27 cellular contexts compared by ENCODE assay signal in the genomic region with DNA sequence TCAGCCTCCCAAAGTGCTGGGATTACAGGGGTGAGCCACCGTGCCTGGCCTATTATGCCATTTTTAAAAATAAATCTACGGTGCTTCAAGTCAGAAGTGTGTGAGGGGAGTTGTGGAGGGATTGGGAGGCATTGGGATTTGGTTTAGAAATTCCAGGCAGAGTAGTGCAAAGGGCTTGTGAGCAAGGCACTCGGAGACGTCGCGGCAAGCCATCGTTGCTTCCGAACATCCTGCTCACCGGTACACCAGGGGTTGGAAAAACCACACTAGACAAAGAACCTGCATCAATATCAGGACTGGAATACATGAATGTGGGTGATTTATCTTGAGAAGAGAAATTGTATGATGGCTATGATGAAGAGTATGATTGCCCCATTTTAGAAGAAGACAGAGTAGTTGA.
"Had no signal": no experiment of that assay in that cellular context is flagged by ENCODE, and none has a peak within 500 bp of the region (broad histone marks: within the 10 kb centered on the region; RNA-seq: fewer than 3 reads in every experiment).

No MANE protein-coding gene starts in this region.

- H3K36me3 Mint-ChIP-seq: stimulated activated effector memory CD8-positive, alpha-beta T cell treated with anti-CD3 and anti-CD28 coated beads, Interleukin-12 subunit alpha, Interleukin-12 subunit beta, amount 100 ng/mL, for 72 hours; stimulated activated memory B cell treated with anti-CD40 and anti-IgM and Interleukin-4, amounts not matched to agents 10 μg/mL and 1 μg/mL and 100 μg/mL, for 72 hours; stimulated activated naive B cell treated with anti-CD40 and anti-IgM and Interleukin-4, amounts not matched to agents 10 μg/mL and 1 μg/mL and 100 μg/mL, for 72 hours had no signal

- H3K9me3 Mint-ChIP-seq: stimulated activated effector memory CD8-positive, alpha-beta T cell treated with anti-CD3 and anti-CD28 coated beads, Interleukin-12 subunit alpha, Interleukin-12 subunit beta, amount 100 ng/mL, for 72 hours; stimulated activated memory B cell treated with anti-CD40 and anti-IgM and Interleukin-4, amounts not matched to agents 10 μg/mL and 1 μg/mL and 100 μg/mL, for 72 hours; stimulated activated naive B cell treated with anti-CD40 and anti-IgM and Interleukin-4, amounts not matched to agents 10 μg/mL and 1 μg/mL and 100 μg/mL, for 72 hours; stimulated activated naive CD8-positive, alpha-beta T cell treated with anti-CD3 and anti-CD28 coated beads, Interleukin-15, amount 100 ng/mL, for 72 hours; stimulated activated naive CD8-positive, alpha-beta T cell treated with anti-CD3 and anti-CD28 coated beads, Interleukin-15, Interleukin-2, amounts not matched to agents 100 ng/mL and 50 ng/mL, for 24 hours; type B pancreatic cell had no signal

- H3K4me3 ChIP-seq: stomach, suprapubic skin, testis, thoracic aorta, thyroid gland, tibial artery, tibial nerve, transverse colon, upper lobe of left lung, upper lobe of right lung, uterus, vagina had no signal

- H3K36me3 ChIP-seq: stomach, suprapubic skin, thoracic aorta, thyroid gland, tibial artery, tibial nerve, transverse colon, upper lobe of left lung, upper lobe of right lung, uterus, vagina had no signal

- H3K27me3 ChIP-seq: stomach, suprapubic skin, testis, thyroid gland, tibial artery, tibial nerve, transverse colon, upper lobe of left lung, upper lobe of right lung, uterus, vagina had no signal

- H3K27me3 Mint-ChIP-seq: stimulated activated naive CD8-positive, alpha-beta T cell treated with anti-CD3 and anti-CD28 coated beads, Interleukin-15, amount 100 ng/mL, for 72 hours; type B pancreatic cell had no signal

- H3K27ac ChIP-seq: stomach, suprapubic skin, testis, thoracic aorta, thyroid gland, tibial artery, tibial nerve, transverse colon, upper lobe of left lung, upper lobe of right lung, uterus, vagina had no signal

- ATAC-seq: stimulated activated effector memory CD8-positive, alpha-beta T cell treated with anti-CD3 and anti-CD28 coated beads, Interleukin-12 subunit alpha, Interleukin-12 subunit beta, amount 100 ng/mL, for 72 hours; stimulated activated memory B cell treated with anti-CD40 and anti-IgM and Interleukin-4, amounts not matched to agents 10 μg/mL and 1 μg/mL and 100 μg/mL, for 72 hours; stimulated activated naive B cell treated with anti-CD40 and anti-IgM and Interleukin-4, amounts not matched to agents 10 μg/mL and 1 μg/mL and 100 μg/mL, for 72 hours; stimulated activated naive CD8-positive, alpha-beta T cell treated with anti-CD3 and anti-CD28 coated beads, Interleukin-15, amount 100 ng/mL, for 72 hours; stimulated activated naive CD8-positive, alpha-beta T cell treated with anti-CD3 and anti-CD28 coated beads, Interleukin-15, Interleukin-2, amounts not matched to agents 100 U/mL and 50 U/mL, for 24 hours; upper lobe of right lung had no signal

- DNase-seq: stimulated activated CD4-positive, alpha-beta T cell treated with anti-CD3 and anti-CD28 coated beads, Interleukin-2, amount 100 ng/mL, for 48 hours; stimulated activated CD4-positive, alpha-beta T cell treated with anti-CD3 and anti-CD28 coated beads, Interleukin-4, amount 100 ng/mL, for 1 hour; stimulated activated CD4-positive, alpha-beta T cell treated with anti-CD3 and anti-CD28 coated beads, Interleukin-4, amount 100 ng/mL, for 24 hours; stimulated activated CD4-positive, alpha-beta T cell treated with anti-CD3 and anti-CD28 coated beads, Interleukin-4, amount 100 ng/mL, for 4 hours; stimulated activated CD8-positive, alpha-beta memory T cell treated with anti-CD3 and anti-CD28 coated beads, Interleukin-4, amount 100 ng/mL, for 48 hours; stimulated activated naive B cell treated with anti-CD40 and anti-IgM and Interleukin-4, amounts not matched to agents 10 μg/mL and 1 μg/mL and 100 μg/mL, for 72 hours; stimulated activated naive CD4-positive, alpha-beta T cell; stimulated activated naive CD4-positive, alpha-beta T cell treated with Interleukin-2 at 50 U/mL for 16 hours; stimulated activated naive CD8-positive, alpha-beta T cell treated with anti-CD3 and anti-CD28 coated beads, Interleukin-15, amount 100 ng/mL, for 72 hours; stimulated activated naive CD8-positive, alpha-beta T cell treated with anti-CD3 and anti-CD28 coated beads, Interleukin-15, Interleukin-2, amounts not matched to agents 100 U/mL and 50 U/mL, for 24 hours; stomach; substantia nigra; testis; thyroid gland; tibial artery; transverse colon; upper lobe of left lung; upper lobe of right lung; uterus had no signal

- H3K4me3 Mint-ChIP-seq: stimulated activated effector memory CD8-positive, alpha-beta T cell treated with anti-CD3 and anti-CD28 coated beads, Interleukin-12 subunit alpha, Interleukin-12 subunit beta, amount 100 ng/mL, for 72 hours; stimulated activated memory B cell treated with anti-CD40 and anti-IgM and Interleukin-4, amounts not matched to agents 10 μg/mL and 1 μg/mL and 100 μg/mL, for 72 hours; stimulated activated naive B cell treated with anti-CD40 and anti-IgM and Interleukin-4, amounts not matched to agents 10 μg/mL and 1 μg/mL and 100 μg/mL, for 72 hours; stimulated activated naive CD8-positive, alpha-beta T cell treated with anti-CD3 and anti-CD28 coated beads, Interleukin-15, amount 100 ng/mL, for 72 hours; stimulated activated naive CD8-positive, alpha-beta T cell treated with anti-CD3 and anti-CD28 coated beads, Interleukin-15, Interleukin-2, amounts not matched to agents 100 ng/mL and 50 ng/mL, for 24 hours; type B pancreatic cell had no signal

- H3K4me1 Mint-ChIP-seq: stimulated activated effector memory CD8-positive, alpha-beta T cell treated with anti-CD3 and anti-CD28 coated beads, Interleukin-12 subunit alpha, Interleukin-12 subunit beta, amount 100 ng/mL, for 72 hours; stimulated activated memory B cell treated with anti-CD40 and anti-IgM and Interleukin-4, amounts not matched to agents 10 μg/mL and 1 μg/mL and 100 μg/mL, for 72 hours; stimulated activated naive B cell treated with anti-CD40 and anti-IgM and Interleukin-4, amounts not matched to agents 10 μg/mL and 1 μg/mL and 100 μg/mL, for 72 hours; stimulated activated naive CD8-positive, alpha-beta T cell treated with anti-CD3 and anti-CD28 coated beads, Interleukin-15, amount 100 ng/mL, for 72 hours had no signal

- H3K9me3 ChIP-seq: stomach, suprapubic skin, testis, thoracic aorta, thyroid gland, tibial artery, tibial nerve, transverse colon, upper lobe of left lung, upper lobe of right lung, uterus, vagina had no signal

- H3K4me1 ChIP-seq: stomach, suprapubic skin, testis, thyroid gland, tibial artery, tibial nerve, transverse colon, upper lobe of left lung, upper lobe of right lung, uterus, vagina had no signal

- H3K27ac Mint-ChIP-seq: stimulated activated effector memory CD8-positive, alpha-beta T cell treated with anti-CD3 and anti-CD28 coated beads, Interleukin-12 subunit alpha, Interleukin-12 subunit beta, amount 100 ng/mL, for 72 hours; stimulated activated memory B cell treated with anti-CD40 and anti-IgM and Interleukin-4, amounts not matched to agents 10 μg/mL and 1 μg/mL and 100 μg/mL, for 72 hours; stimulated activated naive B cell treated with anti-CD40 and anti-IgM and Interleukin-4, amounts not matched to agents 10 μg/mL and 1 μg/mL and 100 μg/mL, for 72 hours; stimulated activated naive CD8-positive, alpha-beta T cell treated with anti-CD3 and anti-CD28 coated beads, Interleukin-15, amount 100 ng/mL, for 72 hours; stimulated activated naive CD8-positive, alpha-beta T cell treated with anti-CD3 and anti-CD28 coated beads, Interleukin-15, Interleukin-2, amounts not matched to agents 100 ng/mL and 50 ng/mL, for 24 hours; type B pancreatic cell had no signal
